In the genomic region with DNA sequence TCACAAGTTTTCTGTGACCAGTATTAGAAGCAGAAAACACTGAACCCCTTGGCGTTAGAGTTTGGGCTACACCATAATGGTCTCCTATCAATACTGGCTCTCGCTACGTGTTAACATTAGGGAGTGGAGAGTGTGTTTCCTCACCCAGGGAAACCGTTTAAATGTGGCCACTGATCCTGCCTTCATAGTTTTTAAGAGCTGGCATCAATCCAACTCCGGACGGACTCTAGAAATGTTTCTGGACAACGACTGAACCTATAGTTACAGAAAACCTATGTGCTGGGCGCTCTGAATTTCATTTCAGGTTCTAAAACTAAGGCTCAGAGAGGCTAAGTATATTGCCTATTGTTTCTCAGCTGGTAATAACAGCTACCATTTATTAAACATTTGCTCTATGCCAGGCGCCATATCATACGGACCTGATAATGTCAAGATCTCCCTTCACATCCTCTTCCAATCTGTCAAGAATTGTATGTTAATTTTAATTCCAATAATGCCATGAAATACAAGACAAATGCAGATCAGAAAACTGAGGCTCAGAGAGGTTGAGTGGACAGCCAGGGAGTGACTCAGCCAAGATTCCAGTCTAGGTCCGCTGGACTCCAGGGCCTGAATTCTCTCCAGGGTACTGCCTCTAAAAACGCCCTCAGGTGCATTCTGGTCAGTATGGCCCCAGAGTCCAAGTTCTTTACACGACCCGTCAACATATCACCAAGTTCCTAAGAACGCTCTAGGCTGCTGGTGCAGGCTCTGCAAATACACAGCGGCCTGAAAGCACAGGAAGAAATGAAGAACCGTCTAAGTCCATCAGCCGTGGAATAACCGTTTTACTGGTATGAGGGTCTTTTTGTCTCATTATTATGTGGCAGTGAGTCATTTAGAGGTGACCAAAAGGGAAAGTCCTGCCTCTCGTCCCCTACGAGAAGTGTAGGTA, we compare ENCODE assay signal across 1 cellular context.
TF ChIP-seq lines count a peak whose summit lies in the region.

No MANE protein-coding gene starts in this region.

TF ChIP-seq in GM23338, 12 proteins besides CTCF, POLR2A, EP300 and RAD21:
- TF ChIP-seq, protein P1, sequence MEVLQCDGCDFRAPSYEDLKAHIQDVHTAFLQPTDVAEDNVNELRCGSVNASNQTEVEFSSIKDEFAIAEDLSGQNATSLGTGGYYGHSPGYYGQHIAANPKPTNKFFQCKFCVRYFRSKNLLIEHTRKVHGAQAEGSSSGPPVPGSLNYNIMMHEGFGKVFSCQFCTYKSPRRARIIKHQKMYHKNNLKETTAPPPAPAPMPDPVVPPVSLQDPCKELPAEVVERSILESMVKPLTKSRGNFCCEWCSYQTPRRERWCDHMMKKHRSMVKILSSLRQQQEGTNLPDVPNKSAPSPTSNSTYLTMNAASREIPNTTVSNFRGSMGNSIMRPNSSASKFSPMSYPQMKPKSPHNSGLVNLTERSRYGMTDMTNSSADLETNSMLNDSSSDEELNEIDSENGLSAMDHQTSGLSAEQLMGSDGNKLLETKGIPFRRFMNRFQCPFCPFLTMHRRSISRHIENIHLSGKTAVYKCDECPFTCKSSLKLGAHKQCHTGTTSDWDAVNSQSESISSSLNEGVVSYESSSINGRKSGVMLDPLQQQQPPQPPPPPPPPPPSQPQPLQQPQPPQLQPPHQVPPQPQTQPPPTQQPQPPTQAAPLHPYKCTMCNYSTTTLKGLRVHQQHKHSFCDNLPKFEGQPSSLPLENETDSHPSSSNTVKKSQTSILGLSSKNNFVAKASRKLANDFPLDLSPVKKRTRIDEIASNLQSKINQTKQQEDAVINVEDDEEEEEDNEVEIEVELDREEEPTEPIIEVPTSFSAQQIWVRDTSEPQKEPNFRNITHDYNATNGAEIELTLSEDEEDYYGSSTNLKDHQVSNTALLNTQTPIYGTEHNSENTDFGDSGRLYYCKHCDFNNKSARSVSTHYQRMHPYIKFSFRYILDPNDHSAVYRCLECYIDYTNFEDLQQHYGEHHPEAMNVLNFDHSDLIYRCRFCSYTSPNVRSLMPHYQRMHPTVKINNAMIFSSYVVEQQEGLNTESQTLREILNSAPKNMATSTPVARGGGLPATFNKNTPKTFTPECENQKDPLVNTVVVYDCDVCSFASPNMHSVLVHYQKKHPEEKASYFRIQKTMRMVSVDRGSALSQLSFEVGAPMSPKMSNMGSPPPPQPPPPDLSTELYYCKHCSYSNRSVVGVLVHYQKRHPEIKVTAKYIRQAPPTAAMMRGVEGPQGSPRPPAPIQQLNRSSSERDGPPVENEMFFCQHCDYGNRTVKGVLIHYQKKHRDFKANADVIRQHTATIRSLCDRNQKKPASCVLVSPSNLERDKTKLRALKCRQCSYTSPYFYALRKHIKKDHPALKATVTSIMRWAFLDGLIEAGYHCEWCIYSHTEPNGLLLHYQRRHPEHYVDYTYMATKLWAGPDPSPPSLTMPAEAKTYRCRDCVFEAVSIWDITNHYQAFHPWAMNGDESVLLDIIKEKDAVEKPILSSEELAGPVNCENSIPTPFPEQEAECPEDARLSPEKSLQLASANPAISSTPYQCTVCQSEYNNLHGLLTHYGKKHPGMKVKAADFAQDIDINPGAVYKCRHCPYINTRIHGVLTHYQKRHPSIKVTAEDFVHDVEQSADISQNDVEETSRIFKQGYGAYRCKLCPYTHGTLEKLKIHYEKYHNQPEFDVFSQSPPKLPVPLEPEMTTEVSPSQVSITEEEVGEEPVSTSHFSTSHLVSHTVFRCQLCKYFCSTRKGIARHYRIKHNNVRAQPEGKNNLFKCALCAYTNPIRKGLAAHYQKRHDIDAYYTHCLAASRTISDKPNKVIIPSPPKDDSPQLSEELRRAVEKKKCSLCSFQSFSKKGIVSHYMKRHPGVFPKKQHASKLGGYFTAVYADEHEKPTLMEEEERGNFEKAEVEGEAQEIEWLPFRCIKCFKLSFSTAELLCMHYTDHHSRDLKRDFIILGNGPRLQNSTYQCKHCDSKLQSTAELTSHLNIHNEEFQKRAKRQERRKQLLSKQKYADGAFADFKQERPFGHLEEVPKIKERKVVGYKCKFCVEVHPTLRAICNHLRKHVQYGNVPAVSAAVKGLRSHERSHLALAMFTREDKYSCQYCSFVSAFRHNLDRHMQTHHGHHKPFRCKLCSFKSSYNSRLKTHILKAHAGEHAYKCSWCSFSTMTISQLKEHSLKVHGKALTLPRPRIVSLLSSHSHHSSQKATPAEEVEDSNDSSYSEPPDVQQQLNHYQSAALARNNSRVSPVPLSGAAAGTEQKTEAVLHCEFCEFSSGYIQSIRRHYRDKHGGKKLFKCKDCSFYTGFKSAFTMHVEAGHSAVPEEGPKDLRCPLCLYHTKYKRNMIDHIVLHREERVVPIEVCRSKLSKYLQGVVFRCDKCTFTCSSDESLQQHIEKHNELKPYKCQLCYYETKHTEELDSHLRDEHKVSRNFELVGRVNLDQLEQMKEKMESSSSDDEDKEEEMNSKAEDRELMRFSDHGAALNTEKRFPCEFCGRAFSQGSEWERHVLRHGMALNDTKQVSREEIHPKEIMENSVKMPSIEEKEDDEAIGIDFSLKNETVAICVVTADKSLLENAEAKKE (CRISPR knock-in tag; IDR thresholded peaks at IDR 0.05) = no peak
- TF ChIP-seq CREB1 (CRISPR knock-in tag; IDR thresholded peaks at IDR 0.05; ENCODE audit: low read depth) (no peak), ZNF114 (CRISPR knock-in tag; IDR thresholded peaks at IDR 0.05) (no peak), EZH2phosphoT487 (IDR thresholded peaks at IDR 0.05; ENCODE audit: unreplicated experiment) (no peak), STAT1 (IDR thresholded peaks at IDR 0.05; ENCODE audit: unreplicated experiment) (no peak)
